Comparison of ENCODE assay signal across 18 cellular contexts in the genomic region with DNA sequence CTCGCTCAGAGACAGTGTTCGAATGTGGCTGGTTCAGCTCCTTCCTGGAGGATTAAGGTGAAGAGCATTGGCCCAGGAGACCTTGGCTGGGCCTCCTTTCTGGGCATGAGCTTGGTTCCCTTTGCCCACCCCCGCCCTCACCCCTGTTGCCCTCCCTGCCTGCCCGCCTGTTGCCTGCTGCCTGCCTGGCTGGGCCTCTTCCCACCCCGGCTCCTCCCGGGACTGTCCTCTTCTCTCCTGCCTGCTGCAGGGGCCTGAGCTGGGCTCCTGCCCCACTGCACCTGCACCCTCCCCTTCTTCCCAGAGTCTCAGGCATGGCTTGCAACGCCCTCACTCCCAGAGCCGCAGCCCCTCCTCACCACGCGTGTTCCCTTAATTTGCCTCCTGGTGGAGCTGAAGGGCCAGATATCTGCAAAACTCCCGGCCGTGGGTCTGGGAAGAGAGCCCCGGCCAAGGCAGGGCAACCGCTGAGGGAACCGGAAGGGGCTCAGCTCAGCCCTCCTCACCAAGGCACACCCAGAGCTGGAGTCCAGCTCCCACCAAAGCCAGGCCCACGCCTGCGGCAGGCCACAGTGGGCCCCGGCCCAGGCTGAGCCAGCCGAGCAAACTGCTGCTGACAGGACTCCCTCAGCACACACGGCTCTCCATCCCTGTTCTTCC. TPM values are rescaled to one million over a fixed set of nuclear protein-coding genes. Genes with fewer than 3 reads are reported as not detected.
A peak's percentile ranks its signal among the peaks of the same experiment; 100 is the strongest.
DNase-seq lines count a peak whose midpoint lies in the region; ATAC-seq, FAIRE-seq and TF ChIP-seq lines count a peak whose summit lies in the region.
"Had no signal": no experiment of that assay in that cellular context is flagged by ENCODE, and none has a peak within 500 bp of the region (broad histone marks: within the 10 kb centered on the region; RNA-seq: fewer than 3 reads in every experiment).

No MANE protein-coding gene starts in this region.

- TF ChIP-seq EP300 in A549 (IDR thresholded peaks at IDR 0.05), result no peak
- TF ChIP-seq EP300 in transverse colon (IDR thresholded peaks at IDR 0.05; ENCODE audit: low read depth), result no peak

- H3K9me3 ChIP-seq in A549 (no peaks in the 10 kb centered on the region), transverse colon (no peaks in the 10 kb centered on the region)
- H3K9me3 ChIP-seq: heart right ventricle had no signal

- TF ChIP-seq CTCF in A549 (IDR thresholded peaks at IDR 0.05) (no peak), GM23338 (conservative IDR thresholded peaks at IDR 0.05; ENCODE audit: low read depth in 2 of 2) (peak; percentile 40 to 66), astrocyte of the spinal cord (IDR thresholded peaks at IDR 0.05; ENCODE audit: low read depth, low read length) (peak; percentile 16), transverse colon (IDR thresholded peaks at IDR 0.05) (no peak)

- H3K4me1 Mint-ChIP-seq in GM23338, result peaks cover 17% of the 10 kb centered on the region
- H3K4me1 Mint-ChIP-seq: memory B cell; stimulated activated memory B cell treated with anti-CD40 and anti-IgM and Interleukin-4, amounts not matched to agents 10 μg/mL and 1 μg/mL and 100 μg/mL, for 72 hours had no signal

- no peak overlapping the region for H3K4me3 Mint-ChIP-seq in GM23338
- H3K4me3 Mint-ChIP-seq: CD14-positive monocyte; HFFc6; memory B cell; stimulated activated memory B cell treated with anti-CD40 and anti-IgM and Interleukin-4, amounts not matched to agents 10 μg/mL and 1 μg/mL and 100 μg/mL, for 72 hours had no signal

- H3K27me3 Mint-ChIP-seq in GM23338 (ENCODE audit: insufficient read depth, low read depth, poor library complexity), result peaks cover 18% of the 10 kb centered on the region
- H3K27me3 Mint-ChIP-seq: memory B cell; stimulated activated memory B cell treated with anti-CD40 and anti-IgM and Interleukin-4, amounts not matched to agents 10 μg/mL and 1 μg/mL and 100 μg/mL, for 72 hours had no signal

- H3K9me2 ChIP-seq in GM23338 (ENCODE audit: insufficient read depth), result no peaks in the 10 kb centered on the region

- DNase-seq in A549 (ENCODE audit: low read depth in 1 of 2, low spot score in 1 of 2) (no peak), GM23338 (ENCODE audit: low spot score) (peak; percentile 78), astrocyte of the spinal cord (ENCODE audit: low read depth, low spot score) (no peak), iPS-NIHi7 (ENCODE audit: extremely low spot score) (peak; percentile 75), transverse colon (no peak)
- no peak for DNase-seq in effector CD8-positive, alpha-beta T cell (lab: John Stamatoyannopoulos, UW)
- DNase-seq: activated T-cell treated with anti-CD3 and anti-CD28 coated beads, Interleukin-2, amount 50 U/mL, for 1 hour; amniotic stem cell; heart right ventricle; HFFc6; NCI-H1417 treated with DMSO at 0.1 percent for 48 hours; NK-92 treated with Interleukin-12 subunit alpha and Interleukin-12 subunit beta, amount 100 ng/mL, for 24 hours had no signal

- H3K4me2 ChIP-seq in A549, result no peak overlapping the region
- H3K4me2 ChIP-seq in GM23338, result peak overlapping the region; percentile 43; the same call in 1 of the 2 replicates

- H3K4me1 ChIP-seq in A549 (no peaks in the 10 kb centered on the region), GM23338 (ENCODE audit: insufficient read depth) (no peaks in the 10 kb centered on the region; the same call in 1 of the 2 replicates), transverse colon (peaks cover 0 to 3% (median 1%) of the 10 kb centered on the region in 4 donors)

- in situ Hi-C loops in astrocyte of the spinal cord (cut with HindIII; ENCODE audit: low sequenced_read_pairs), result no loop called here
- in situ Hi-C loops in transverse colon (cut with MboI; ENCODE audit: low pct_ligation_motif_present in 1 of 4, low pct_unique_long_range_greater_than_20kb in 1 of 4, low sequenced_read_pairs in 3 of 4), result loop anchor here in 2 of 4 donors (5.0 to 10.0 kb wide), 2 partner anchors 53 to 55 kb away; no protein-coding TSS in a partner anchor

- no peaks in the 10 kb centered on the region for H3K9me3 Mint-ChIP-seq in GM23338
- H3K9me3 Mint-ChIP-seq: CD14-positive monocyte; HFFc6; memory B cell; stimulated activated memory B cell treated with anti-CD40 and anti-IgM and Interleukin-4, amounts not matched to agents 10 μg/mL and 1 μg/mL and 100 μg/mL, for 72 hours had no signal

- H3K27me3 ChIP-seq in GM23338 (ENCODE audit: insufficient read depth) (no peaks in the 10 kb centered on the region), transverse colon (no peaks in the 10 kb centered on the region)
- H3K27me3 ChIP-seq: heart right ventricle had no signal

- no peak overlapping the region for H2AFZ ChIP-seq in GM23338

- POLR2A ChIA-PET in A549 (lab: Yijun Ruan, JAX), result interaction anchor here (1.4 kb wide), 1 partner anchor 9 kb away, joined by 3 read pairs; no protein-coding TSS in a partner anchor

- no peak overlapping the region for H3K4me3 ChIP-seq in A549
- no peak overlapping the region for H3K4me3 ChIP-seq in GM23338
- no peak overlapping the region for H3K4me3 ChIP-seq in astrocyte of the spinal cord (ENCODE audit: low read depth, low read length)
- H3K4me3 ChIP-seq in transverse colon, result no peak overlapping the region
- H3K4me3 ChIP-seq: heart right ventricle, SK-N-MC had no signal

- no peaks in the 10 kb centered on the region for H3K79me2 ChIP-seq in GM23338 (replicated peaks; ENCODE audit: insufficient read depth)

- CTCF ChIA-PET in A549 (lab: Yijun Ruan, JAX), result interaction anchor here (0.7 to 15.8 kb wide), 10 partner anchors 10 to 117 kb away, joined by 3 to 255 read pairs (median 6); partner anchors contain the start of gene TSR1

- 0 out of 2 replicates have a peak, but pooled peaks cover 3% of the 10 kb centered on the region for H3F3A ChIP-seq in GM23338 (replicated peaks; ENCODE audit: low read depth)

- peak; percentile 9 to 41; a peak in 3 of 6 replicates for ATAC-seq in A549
- ATAC-seq in GM23338, result peak; percentile 74
- no peak for ATAC-seq in HG02884 (IDR thresholded peaks at IDR 0.05; ENCODE audit: unreplicated experiment)
- no peak for ATAC-seq in HG02678 (IDR thresholded peaks at IDR 0.05; ENCODE audit: unreplicated experiment)
- ATAC-seq: stimulated activated memory B cell treated with anti-CD40 and anti-IgM and Interleukin-4, amounts not matched to agents 10 μg/mL and 1 μg/mL and 100 μg/mL, for 72 hours had no signal

- peak overlapping the region; percentile 87 for H3K27ac Mint-ChIP-seq in GM23338
- H3K27ac Mint-ChIP-seq: HFFc6; memory B cell; stimulated activated memory B cell treated with anti-CD40 and anti-IgM and Interleukin-4, amounts not matched to agents 10 μg/mL and 1 μg/mL and 100 μg/mL, for 72 hours had no signal

- H3K36me3 Mint-ChIP-seq in GM23338 (ENCODE audit: low read depth), result peaks cover 12% of the 10 kb centered on the region; the same call in 2 of the 3 replicates

- 90% methylated on average over 19 of the region's 20 CpGs for WGBS in A549 (ENCODE audit: missing lambda C conversion rate)
- WGBS in transverse colon (ENCODE audit: low coverage in 1 of 2), 2 donors, result 77 to 100% methylated on average over 1 to 19 of the region's 20 CpGs

- TF ChIP-seq RAD21 in A549 (conservative IDR thresholded peaks at IDR 0.05 in 1 of 2, IDR thresholded peaks at IDR 0.05 in 1 of 2), result peak in 1 of 2 experiments; percentile 38; a peak in 1 of 5 replicates

- no peak for TF ChIP-seq POLR2A in A549 (IDR thresholded peaks at IDR 0.05; ENCODE audit: low read length)
- TF ChIP-seq POLR2A in transverse colon (IDR thresholded peaks at IDR 0.05), result no peak

- intact Hi-C loops in transverse colon (cut with DNase I; ENCODE audit: low total_unique reads), result no loop called here

- H3K27ac ChIP-seq in A549, result no peak overlapping the region
- H3K27ac ChIP-seq in GM23338 (ENCODE audit: low read depth), result no peak overlapping the region
- no peak overlapping the region for H3K27ac ChIP-seq in transverse colon
- H3K27ac ChIP-seq: SK-N-MC had no signal

- H3K36me3 ChIP-seq in GM23338 (ENCODE audit: insufficient read depth), result no peaks in the 10 kb centered on the region
- no peaks in the 10 kb centered on the region for H3K36me3 ChIP-seq in transverse colon

- H4K20me1 ChIP-seq in GM23338 (replicated peaks; ENCODE audit: insufficient read depth), result no peaks in the 10 kb centered on the region; the same call in none of the 2 replicates

- FAIRE-seq in A549 (lab: Jason Lieb, UNC), result no peak

TF ChIP-seq in A549, 52 proteins besides CTCF, POLR2A, EP300 and RAD21 (continues in another document):
- no peak for TF ChIP-seq KDM1A (IDR thresholded peaks at IDR 0.05; ENCODE audit: low read depth)
- TF ChIP-seq HOXB13 (CRISPR knock-in tag; IDR thresholded peaks at IDR 0.05; ENCODE audit: low read depth), result no peak

TF ChIP-seq in GM23338, 12 proteins besides CTCF, POLR2A, EP300 and RAD21 (continues in another document):
- TF ChIP-seq STAT1 (IDR thresholded peaks at IDR 0.05; ENCODE audit: unreplicated experiment), result no peak

RNA-seq across cellular contexts. Expression of gene MNT, which starts 31.2 kb away (rescaled TPM):
- polyA plus RNA-seq in A549 (2011; rRNA removed) (4.5 and 5.7 TPM in 2 replicates), A549 (2017; fragmentation: RNase III; extraction: RNeasy Plus Mini Kit Qiagen cat#74134 plus additional on column Dnase treatment) (22.7 to 30.8 TPM (median 25.9 TPM) in 3 replicates), GM23338 (2016; fragmentation: Nextera tagmentation; extraction: Ambion mirVana) (5.7 and 6.7 TPM in 2 replicates)
- polyA plus RNA-seq in A549 (2012; cell fraction: cytosol; rRNA removed), result 10.5 and 12.2 TPM in 2 replicates
- 54.0 and 59.8 TPM in 2 replicates for polyA plus RNA-seq in A549 (2012; cell fraction: nucleus; rRNA removed)
- 3.8 and 4.9 TPM in 2 replicates for polyA minus RNA-seq in A549 (2011; rRNA and poly(A)+ RNA removed)
- total RNA-seq in GM23338 (2014; rRNA removed; shearing (Covaris generic)), result 6.4 and 10.4 TPM in 2 replicates
- total RNA-seq in transverse colon, result 10 to 100 TPM; 13.7 to 27.7 (median 20.9) TPM

RNA-seq across cellular contexts. Expression of gene SGSM2, which starts 32.4 kb away (rescaled TPM):
- polyA plus RNA-seq in A549 (2011; rRNA removed) (24.9 and 37.0 TPM in 2 replicates), A549 (2017; fragmentation: RNase III; extraction: RNeasy Plus Mini Kit Qiagen cat#74134 plus additional on column Dnase treatment) (45.3 to 55.3 TPM (median 53.3 TPM) in 3 replicates), GM23338 (2016; fragmentation: Nextera tagmentation; extraction: Ambion mirVana) (13.7 and 14.3 TPM in 2 replicates)
- polyA plus RNA-seq in A549 (2012; cell fraction: cytosol; rRNA removed), result 75.9 and 88.8 TPM in 2 replicates
- 512 and 551 TPM in 2 replicates for polyA plus RNA-seq in A549 (2012; cell fraction: nucleus; rRNA removed)
- polyA minus RNA-seq in A549 (2011; rRNA and poly(A)+ RNA removed), result 29.3 and 30.7 TPM in 2 replicates
- total RNA-seq in GM23338 (2014; rRNA removed; shearing (Covaris generic)), result 38.9 and 52.4 TPM in 2 replicates
- 100 to 1,000 TPM in 1 of 4 donors, 10 to 100 TPM in 3; 41.0 to 148 (median 70.0) TPM for total RNA-seq in transverse colon

RNA-seq across cellular contexts. Expression of gene TSR1, which starts 33.4 kb away (rescaled TPM):
- polyA plus RNA-seq in A549 (2011; rRNA removed) (38.3 and 45.7 TPM in 2 replicates), A549 (2017; fragmentation: RNase III; extraction: RNeasy Plus Mini Kit Qiagen cat#74134 plus additional on column Dnase treatment) (84.1 to 93.0 TPM (median 87.8 TPM) in 3 replicates), GM23338 (2016; fragmentation: Nextera tagmentation; extraction: Ambion mirVana) (31.3 and 36.9 TPM in 2 replicates)
- 37.6 and 38.7 TPM in 2 replicates for polyA plus RNA-seq in A549 (2012; cell fraction: cytosol; rRNA removed)
- 40.7 and 56.7 TPM in 2 replicates for polyA plus RNA-seq in A549 (2012; cell fraction: nucleus; rRNA removed)
- polyA minus RNA-seq in A549 (2011; rRNA and poly(A)+ RNA removed), result 62.1 and 63.8 TPM in 2 replicates
- 72.7 and 108 TPM in 2 replicates for total RNA-seq in GM23338 (2014; rRNA removed; shearing (Covaris generic))
- total RNA-seq in transverse colon, result 10 to 100 TPM in 2 of 4 donors, 1 to 10 TPM in 2; 3.0 to 18.9 (median 14.4) TPM

Comparison
In these comparisons a context has a peak if more than half of its experiments do, and no peak if none do; other contexts are left out.
1. ATAC-seq: peak in A549 (2 of 2) and GM23338 (single experiment); none in HG02884 (single experiment) and HG02678 (single experiment).
2. DNase-seq: peak in GM23338 (single experiment) and iPS-NIHi7 (single experiment); none in A549 (0 of 2), astrocyte of the spinal cord (single experiment), transverse colon (single experiment) and effector CD8-positive, alpha-beta T cell (single experiment).
3. CTCF ChIP-seq: peak in GM23338 (2 of 2) and astrocyte of the spinal cord (single experiment); none in A549 (single experiment) and transverse colon (0 of 5).